Comparison of ENCODE assay signal across 11 cellular contexts in genomic region chr7:66556549-66557213, GRCh38.
"Had no signal": no experiment of that assay in that cellular context is flagged by ENCODE, and none has a peak within 500 bp of the region (broad histone marks: within the 10 kb centered on the region; RNA-seq: fewer than 3 reads in every experiment).

No MANE protein-coding gene starts in this region.

- H3K9ac ChIP-seq: parathyroid adenoma had no signal

- H3K4me1 ChIP-seq: ascending aorta, uterus had no signal

- DNase-seq: cortex of kidney, foreskin keratinocyte, T1000 had no signal

- H3K36me3 ChIP-seq: uterus had no signal

- H3K27me3 ChIP-seq: ascending aorta, cardiac muscle cell, foreskin keratinocyte, heart left ventricle, spleen, uterus had no signal

- H2AFZ ChIP-seq: parathyroid adenoma had no signal

- H3K27ac ChIP-seq: ascending aorta, cardiac muscle cell, foreskin keratinocyte, heart left ventricle, spleen, thoracic aorta, uterus, WERI-Rb-1 had no signal

- H3K4me3 ChIP-seq: cardiac muscle cell, uterus had no signal

- H3K9me3 ChIP-seq: ascending aorta, heart left ventricle, spleen, thoracic aorta, uterus had no signal
